ENCODE assay signal across 15 cellular contexts in genomic region chr10:105597297-105597696, GRCh38.
DNase-seq lines count a peak whose midpoint lies in the region.
"Had no signal": no experiment of that assay in that cellular context is flagged by ENCODE, and none has a peak within 500 bp of the region (broad histone marks: within the 10 kb centered on the region; RNA-seq: fewer than 3 reads in every experiment).

No MANE protein-coding gene starts in this region.

- no peaks in the 10 kb centered on the region; the same call in 1 of the 2 replicates for H3K27me3 ChIP-seq in SJCRH30
- H3K27me3 ChIP-seq: BLaER1 had no signal

- H3K36me3 ChIP-seq in SJCRH30 = no peaks in the 10 kb centered on the region
- H3K36me3 ChIP-seq: BLaER1, HAP-1 had no signal

- no peaks in the 10 kb centered on the region for H3K9me3 ChIP-seq in SJCRH30 (replicated peaks)
- H3K9me3 ChIP-seq: BLaER1, Caco-2, HAP-1 had no signal

- no peaks in the 10 kb centered on the region for H3K4me1 ChIP-seq in SJCRH30
- H3K4me1 ChIP-seq: BLaER1, Caco-2, HAP-1 had no signal

- H3K27ac ChIP-seq in SJCRH30 = no peak overlapping the region
- H3K27ac ChIP-seq: 22Rv1, BLaER1 had no signal

- DNase-seq in NCI-H1105 treated with DMSO at 0.1 percent for 48 hours (lab: John Stamatoyannopoulos, UW) = peak; percentile 29
- no peak for DNase-seq in NCI-H1105 (lab: John Stamatoyannopoulos, UW)
- DNase-seq in NCI-H69 (lab: John Stamatoyannopoulos, UW) = peak; percentile 91
- peak; percentile 35 for DNase-seq in left kidney (ENCODE audit: low read depth, low spot score)
- no peak for DNase-seq in SJCRH30
- DNase-seq in activated T-cell treated with anti-CD3 and anti-CD28 coated beads, Interleukin-2, amount 50 U/mL, for 1 hour = no peak
- DNase-seq in activated CD4-positive, alpha-beta T cell treated with anti-CD3 and anti-CD28 coated beads for 1 hour = no peak
- DNase-seq: AML-193; Caco-2; CD8-positive, alpha-beta memory T cell; DMS53; HFFc6 had no signal

- H3K4me3 ChIP-seq in SJCRH30 = no peak overlapping the region
- H3K4me3 ChIP-seq: BLaER1, HAP-1 had no signal

Comparison
In these comparisons a context has a peak if more than half of its experiments do, and no peak if none do; other contexts are left out.
1. DNase-seq: peak in NCI-H1105 treated with DMSO at 0.1 percent for 48 hours (single experiment), NCI-H69 (single experiment) and left kidney (single experiment); none in NCI-H1105 (single experiment), SJCRH30 (0 of 2), activated T-cell treated with anti-CD3 and anti-CD28 coated beads, Interleukin-2, amount 50 U/mL, for 1 hour (single experiment) and activated CD4-positive, alpha-beta T cell treated with anti-CD3 and anti-CD28 coated beads for 1 hour (single experiment).